ENCODE assay signal across 19 cellular contexts in genomic region chr18:76691800-76692199, GRCh38.
"Had no signal": no experiment of that assay in that cellular context is flagged by ENCODE, and none has a peak within 500 bp of the region (broad histone marks: within the 10 kb centered on the region; RNA-seq: fewer than 3 reads in every experiment).

No MANE protein-coding gene starts in this region.

- H2AFZ ChIP-seq: hepatocyte had no signal

- H3K27me3 ChIP-seq: adrenal gland, hepatocyte, right lobe of liver, upper lobe of left lung had no signal

- H3K4me1 ChIP-seq: right lobe of liver, upper lobe of left lung had no signal

- H3K4me3 ChIP-seq: adrenal gland, gastroesophageal sphincter, hepatocyte, psoas muscle, right lobe of liver, upper lobe of left lung had no signal

- H3K9me3 ChIP-seq: adrenal gland, gastroesophageal sphincter, psoas muscle, right lobe of liver, upper lobe of left lung had no signal

- H3K27ac ChIP-seq: adrenal gland, gastroesophageal sphincter, hepatocyte, psoas muscle, right lobe of liver, upper lobe of left lung had no signal

- H3K79me2 ChIP-seq: hepatocyte had no signal

- ATAC-seq: activated CD8-positive, alpha-beta T cell treated with anti-CD3 and anti-CD28 coated beads, Interleukin-2, amount 10 ng/mL, durations not matched to agents 7 days and 5 days; activated T-helper 17 cell treated with anti-CD3 and anti-CD28 coated beads, Interleukin-2, amount 50 U/mL, for 72 hours; gastroesophageal sphincter; left ventricle myocardium superior; psoas muscle; right lobe of liver; WTC11 had no signal

- DNase-seq: activated CD4-positive, alpha-beta T cell treated with anti-CD3 and anti-CD28 coated beads for 48 hours; activated CD8-positive, alpha-beta memory T cell treated with anti-CD3 and anti-CD28 coated beads, Interleukin-2, amount 50 U/mL, for 48 hours; activated CD8-positive, alpha-beta T cell treated with anti-CD3 and anti-CD28 coated beads, Interleukin-2, amount 10 ng/mL, durations not matched to agents 7 days and 5 days; activated naive CD4-positive, alpha-beta T cell treated with anti-CD3 and anti-CD28 coated beads for 36 hours; adrenal gland; dermis blood vessel endothelial cell; left ventricle myocardium superior; mesendoderm; nephron progenitor cell; psoas muscle; right lobe of liver; stimulated activated CD4-positive, alpha-beta T cell treated with anti-CD3 and anti-CD28 coated beads, Interleukin-12 subunit alpha, Interleukin-12 subunit beta, amount 100 ng/mL, for 4 hours; stimulated activated naive CD4-positive, alpha-beta T cell; T-helper 1 cell; upper lobe of left lung had no signal

- H3K4me2 ChIP-seq: hepatocyte had no signal

- H3K36me3 ChIP-seq: adrenal gland, gastroesophageal sphincter, right lobe of liver, upper lobe of left lung had no signal
